1 cellular context compared by ENCODE assay signal in genomic region chr20:45010399-45010828, GRCh38.
TF ChIP-seq lines count a peak whose summit lies in the region.

No MANE protein-coding gene starts in this region.

TF ChIP-seq in GM12878, 131 proteins besides CTCF, POLR2A, EP300 and RAD21:
- TF ChIP-seq CHD1 (IDR thresholded peaks at IDR 0.05; ENCODE audit: low read depth, low read length) (no peak), NFIC (IDR thresholded peaks at IDR 0.05; ENCODE audit: low read depth, low read length) (no peak), MTA3 (IDR thresholded peaks at IDR 0.05; ENCODE audit: borderline replicate concordance, low read length) (no peak), SMAD5 (IDR thresholded peaks at IDR 0.05; ENCODE audit: low read depth) (no peak), NR2C2 (IDR thresholded peaks at IDR 0.05; ENCODE audit: borderline replicate concordance, control insufficient read depth, insufficient read length, low read depth) (no peak), ASH2L (IDR thresholded peaks at IDR 0.05; ENCODE audit: borderline replicate concordance, low read depth) (no peak), RCOR1 (conservative IDR thresholded peaks at IDR 0.05; ENCODE audit: low read depth, low read length) (no peak), IKZF2 (IDR thresholded peaks at IDR 0.05) (no peak)
- TF ChIP-seq, protein P1, sequence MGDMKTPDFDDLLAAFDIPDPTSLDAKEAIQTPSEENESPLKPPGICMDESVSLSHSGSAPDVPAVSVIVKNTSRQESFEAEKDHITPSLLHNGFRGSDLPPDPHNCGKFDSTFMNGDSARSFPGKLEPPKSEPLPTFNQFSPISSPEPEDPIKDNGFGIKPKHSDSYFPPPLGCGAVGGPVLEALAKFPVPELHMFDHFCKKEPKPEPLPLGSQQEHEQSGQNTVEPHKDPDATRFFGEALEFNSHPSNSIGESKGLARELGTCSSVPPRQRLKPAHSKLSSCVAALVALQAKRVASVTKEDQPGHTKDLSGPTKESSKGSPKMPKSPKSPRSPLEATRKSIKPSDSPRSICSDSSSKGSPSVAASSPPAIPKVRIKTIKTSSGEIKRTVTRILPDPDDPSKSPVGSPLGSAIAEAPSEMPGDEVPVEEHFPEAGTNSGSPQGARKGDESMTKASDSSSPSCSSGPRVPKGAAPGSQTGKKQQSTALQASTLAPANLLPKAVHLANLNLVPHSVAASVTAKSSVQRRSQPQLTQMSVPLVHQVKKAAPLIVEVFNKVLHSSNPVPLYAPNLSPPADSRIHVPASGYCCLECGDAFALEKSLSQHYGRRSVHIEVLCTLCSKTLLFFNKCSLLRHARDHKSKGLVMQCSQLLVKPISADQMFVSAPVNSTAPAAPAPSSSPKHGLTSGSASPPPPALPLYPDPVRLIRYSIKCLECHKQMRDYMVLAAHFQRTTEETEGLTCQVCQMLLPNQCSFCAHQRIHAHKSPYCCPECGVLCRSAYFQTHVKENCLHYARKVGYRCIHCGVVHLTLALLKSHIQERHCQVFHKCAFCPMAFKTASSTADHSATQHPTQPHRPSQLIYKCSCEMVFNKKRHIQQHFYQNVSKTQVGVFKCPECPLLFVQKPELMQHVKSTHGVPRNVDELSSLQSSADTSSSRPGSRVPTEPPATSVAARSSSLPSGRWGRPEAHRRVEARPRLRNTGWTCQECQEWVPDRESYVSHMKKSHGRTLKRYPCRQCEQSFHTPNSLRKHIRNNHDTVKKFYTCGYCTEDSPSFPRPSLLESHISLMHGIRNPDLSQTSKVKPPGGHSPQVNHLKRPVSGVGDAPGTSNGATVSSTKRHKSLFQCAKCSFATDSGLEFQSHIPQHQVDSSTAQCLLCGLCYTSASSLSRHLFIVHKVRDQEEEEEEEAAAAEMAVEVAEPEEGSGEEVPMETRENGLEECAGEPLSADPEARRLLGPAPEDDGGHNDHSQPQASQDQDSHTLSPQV (IDR thresholded peaks at IDR 0.05) = no peak
